ENCODE assay signal across 26 cellular contexts in the genomic region with DNA sequence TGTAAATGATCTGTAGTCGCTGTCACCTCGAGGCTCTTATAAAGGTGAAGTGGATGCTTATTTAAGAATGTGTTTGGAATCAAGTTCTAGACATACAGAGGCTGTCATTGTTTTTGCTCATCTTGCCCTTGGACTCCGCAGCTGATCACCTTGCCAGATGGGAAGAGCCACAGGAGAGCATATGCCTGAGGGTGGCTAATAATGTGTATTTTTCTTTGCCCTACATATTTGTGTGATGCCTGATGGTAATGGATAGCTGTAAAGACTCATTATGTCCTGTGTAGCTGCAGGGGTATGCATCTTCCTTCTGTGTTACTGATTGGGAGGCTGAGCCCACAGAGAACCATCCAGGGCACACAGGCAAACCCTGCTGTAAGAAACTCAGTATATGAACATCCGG.
"Had no signal": no experiment of that assay in that cellular context is flagged by ENCODE, and none has a peak within 500 bp of the region (broad histone marks: within the 10 kb centered on the region; RNA-seq: fewer than 3 reads in every experiment).

No MANE protein-coding gene starts in this region.

- DNase-seq: activated CD4-positive, alpha-beta T cell treated with anti-CD3 and anti-CD28 coated beads for 4 hours; activated CD4-positive, alpha-beta T cell treated with anti-CD3 and anti-CD28 coated beads, Interleukin-2, amount 50 U/mL, for 4 hours; activated effector memory CD4-positive, alpha-beta T cell treated with Interleukin-2 at 50 U/mL for 16 hours; activated naive CD4-positive, alpha-beta T cell treated with anti-CD3 and anti-CD28 coated beads for 36 hours; activated naive CD8-positive, alpha-beta T cell treated with anti-CD3 and anti-CD28 coated beads for 36 hours; adrenal gland; heart left ventricle; hypothalamus; naive B cell; nephron progenitor cell; ovary; retina; stimulated activated CD4-positive, alpha-beta T cell treated with anti-CD3 and anti-CD28 coated beads, Interleukin-12 subunit alpha, Interleukin-12 subunit beta, amount 100 ng/mL, for 4 hours; stimulated activated CD4-positive, alpha-beta T cell treated with anti-CD3 and anti-CD28 coated beads, Interleukin-4, amount 100 ng/mL, for 24 hours; T-helper 9 cell had no signal

- H3K4me1 Mint-ChIP-seq: activated naive CD8-positive, alpha-beta T cell treated with anti-CD3 and anti-CD28 coated beads for 36 hours had no signal

- ATAC-seq: heart left ventricle; sciatic nerve; stimulated activated effector memory CD8-positive, alpha-beta T cell treated with anti-CD3 and anti-CD28 coated beads, Interleukin-12 subunit alpha, Interleukin-12 subunit beta, amount 100 ng/mL, for 72 hours had no signal

- H3K4me3 ChIP-seq: adrenal gland, ascending aorta, cardiac muscle cell, heart left ventricle, ovary, prostate gland, skin epidermis, suprapubic skin, tibial nerve had no signal

- H3K36me3 ChIP-seq: adrenal gland, ascending aorta, cardiac muscle cell, heart left ventricle, ovary, prostate gland, suprapubic skin, tibial nerve had no signal

- H3K27ac ChIP-seq: adrenal gland, ascending aorta, cardiac muscle cell, heart left ventricle, ovary, prostate gland, skin epidermis, suprapubic skin, tibial nerve, VCaP had no signal

- H3K4me3 Mint-ChIP-seq: activated naive CD4-positive, alpha-beta T cell treated with anti-CD3 and anti-CD28 coated beads for 36 hours; activated naive CD8-positive, alpha-beta T cell treated with anti-CD3 and anti-CD28 coated beads for 36 hours; brain; mesothelial cell of epicardium; nephron progenitor cell; stimulated activated effector memory CD8-positive, alpha-beta T cell treated with anti-CD3 and anti-CD28 coated beads, Interleukin-12 subunit alpha, Interleukin-12 subunit beta, amount 100 ng/mL, for 72 hours had no signal

- H3K27me3 ChIP-seq: adrenal gland, ascending aorta, cardiac muscle cell, heart left ventricle, ovary, suprapubic skin, tibial nerve had no signal

- H3K9me3 Mint-ChIP-seq: activated naive CD4-positive, alpha-beta T cell treated with anti-CD3 and anti-CD28 coated beads for 36 hours had no signal

- H3K4me1 ChIP-seq: ascending aorta, prostate gland had no signal

- H3K27ac Mint-ChIP-seq: activated naive CD4-positive, alpha-beta T cell treated with anti-CD3 and anti-CD28 coated beads for 36 hours; activated naive CD8-positive, alpha-beta T cell treated with anti-CD3 and anti-CD28 coated beads for 36 hours; mesothelial cell of epicardium; nephron progenitor cell; stimulated activated effector memory CD8-positive, alpha-beta T cell treated with anti-CD3 and anti-CD28 coated beads, Interleukin-12 subunit alpha, Interleukin-12 subunit beta, amount 100 ng/mL, for 72 hours had no signal

- H3K36me3 Mint-ChIP-seq: stimulated activated effector memory CD8-positive, alpha-beta T cell treated with anti-CD3 and anti-CD28 coated beads, Interleukin-12 subunit alpha, Interleukin-12 subunit beta, amount 100 ng/mL, for 72 hours had no signal

- H3K9me3 ChIP-seq: adrenal gland, ascending aorta, heart left ventricle, ovary, prostate gland, suprapubic skin, tibial nerve had no signal

- H3K27me3 Mint-ChIP-seq: activated naive CD8-positive, alpha-beta T cell treated with anti-CD3 and anti-CD28 coated beads for 36 hours; brain; naive B cell had no signal
